In the genomic region with DNA sequence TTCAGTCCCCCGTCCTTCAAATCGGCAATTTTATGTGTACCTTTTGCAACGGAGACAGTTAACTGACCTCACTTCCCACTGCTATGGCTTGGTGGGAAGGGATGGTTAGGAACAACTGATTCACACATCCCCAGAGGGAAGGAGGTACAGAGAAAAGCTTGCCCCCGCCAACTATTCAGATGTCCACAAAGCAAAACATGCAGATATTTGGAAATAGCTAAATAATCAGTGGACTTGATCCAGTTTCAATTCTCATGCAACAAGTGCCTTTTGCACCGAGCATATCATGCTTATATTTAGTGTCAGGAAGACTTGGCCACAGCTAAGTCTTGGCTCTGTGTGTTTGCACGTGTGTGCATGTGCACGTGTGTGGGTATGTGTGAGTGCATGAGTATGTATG, we compare ENCODE assay signal across 1 cellular context.
TF ChIP-seq lines count a peak whose summit lies in the region.

No MANE protein-coding gene starts in this region.

TF ChIP-seq in SK-N-SH treated with all-trans-retinoic acid at 6 μM for 48 hours, 23 proteins besides CTCF, POLR2A, EP300 and RAD21 (continued from another document):
- TF ChIP-seq, protein P1, sequence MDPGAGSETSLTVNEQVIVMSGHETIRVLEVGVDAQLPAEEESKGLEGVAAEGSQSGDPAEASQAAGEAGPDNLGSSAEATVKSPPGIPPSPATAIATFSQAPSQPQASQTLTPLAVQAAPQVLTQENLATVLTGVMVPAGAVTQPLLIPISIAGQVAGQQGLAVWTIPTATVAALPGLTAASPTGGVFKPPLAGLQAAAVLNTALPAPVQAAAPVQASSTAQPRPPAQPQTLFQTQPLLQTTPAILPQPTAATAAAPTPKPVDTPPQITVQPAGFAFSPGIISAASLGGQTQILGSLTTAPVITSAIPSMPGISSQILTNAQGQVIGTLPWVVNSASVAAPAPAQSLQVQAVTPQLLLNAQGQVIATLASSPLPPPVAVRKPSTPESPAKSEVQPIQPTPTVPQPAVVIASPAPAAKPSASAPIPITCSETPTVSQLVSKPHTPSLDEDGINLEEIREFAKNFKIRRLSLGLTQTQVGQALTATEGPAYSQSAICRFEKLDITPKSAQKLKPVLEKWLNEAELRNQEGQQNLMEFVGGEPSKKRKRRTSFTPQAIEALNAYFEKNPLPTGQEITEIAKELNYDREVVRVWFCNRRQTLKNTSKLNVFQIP (CRISPR knock-in tag; IDR thresholded peaks at IDR 0.05; ENCODE audit: borderline replicate concordance, low read depth): no peak
- TF ChIP-seq RARB (CRISPR knock-in tag; IDR thresholded peaks at IDR 0.05): no peak
- TF ChIP-seq ZNF70 (CRISPR knock-in tag; IDR thresholded peaks at IDR 0.05): no peak
